Comparison of ENCODE assay signal across 1 cellular context in genomic region chr2:72841462-72842125, GRCh38.
TF ChIP-seq lines count a peak whose summit lies in the region.

No MANE protein-coding gene starts in this region.

TF ChIP-seq in HepG2, 621 proteins besides CTCF, POLR2A, EP300 and RAD21:
- TF ChIP-seq MAF1 (CRISPR knock-in tag; IDR thresholded peaks at IDR 0.05; ENCODE audit: borderline replicate concordance) (no peak), ZBTB21 (CRISPR knock-in tag; IDR thresholded peaks at IDR 0.05) (0 out of 2 replicates have a peak, but pooled peaks have one; percentile 43), CREB1 (IDR thresholded peaks at IDR 0.05) (0 out of 2 replicates have a peak, but pooled peaks have one; percentile 4), CREB1 (CRISPR knock-in tag; IDR thresholded peaks at IDR 0.05) (no peak), PAWR (CRISPR knock-in tag; IDR thresholded peaks at IDR 0.05; ENCODE audit: borderline replicate concordance) (no peak), ZIK1 (CRISPR knock-in tag; IDR thresholded peaks at IDR 0.05; ENCODE audit: borderline replicate concordance, low read depth) (no peak)
